15 cellular contexts compared by ENCODE assay signal in genomic region chr10:844552-844951, GRCh38.
DNase-seq lines count a peak whose midpoint lies in the region; ATAC-seq and TF ChIP-seq lines count a peak whose summit lies in the region.
"Had no signal": no experiment of that assay in that cellular context is flagged by ENCODE, and none has a peak within 500 bp of the region (broad histone marks: within the 10 kb centered on the region; RNA-seq: fewer than 3 reads in every experiment).

No MANE protein-coding gene starts in this region.

- no peak for DNase-seq in stimulated activated naive CD8-positive, alpha-beta T cell treated with anti-CD3 and anti-CD28 coated beads, Interleukin-15, Interleukin-2, amounts not matched to agents 100 U/mL and 50 U/mL, for 24 hours
- no peak for DNase-seq in stimulated activated naive CD8-positive, alpha-beta T cell treated with anti-CD3 and anti-CD28 coated beads, Interleukin-15, amount 100 ng/mL, for 72 hours
- DNase-seq in amniotic epithelial cell (ENCODE audit: low read depth) (peak; percentile 18), iris pigment epithelial cell (ENCODE audit: low read depth) (peak; percentile 47), upper lobe of right lung (no peak), vagina (ENCODE audit: extremely low spot score in 2 of 2) (no peak), activated gamma-delta T cell treated with Interleukin-2 at 50 U/mL for 16 hours (no peak)
- DNase-seq: activated T-cell treated with anti-CD3 and anti-CD28 coated beads, Interleukin-2, amount 50 U/mL, for 1 hour; body of pancreas; GDM1; midbrain; NCI-H69; WERI-Rb-1 had no signal

- H3K4me1 Mint-ChIP-seq in stimulated activated naive CD8-positive, alpha-beta T cell treated with anti-CD3 and anti-CD28 coated beads, Interleukin-15, amount 100 ng/mL, for 72 hours: peaks cover 45% of the 10 kb centered on the region

- H3K4me3 Mint-ChIP-seq in stimulated activated naive CD8-positive, alpha-beta T cell treated with anti-CD3 and anti-CD28 coated beads, Interleukin-15, amount 100 ng/mL, for 72 hours: no peak overlapping the region

- H3K27ac ChIP-seq in upper lobe of right lung (no peak overlapping the region), vagina (no peak overlapping the region)
- H3K27ac ChIP-seq: BLaER1, body of pancreas, WERI-Rb-1 had no signal

- H3K9me3 ChIP-seq in upper lobe of right lung: peaks cover 1% of the 10 kb centered on the region
- no peaks in the 10 kb centered on the region for H3K9me3 ChIP-seq in vagina
- H3K9me3 ChIP-seq: body of pancreas had no signal

- TF ChIP-seq CTCF in upper lobe of right lung (IDR thresholded peaks at IDR 0.05) (no peak), vagina (IDR thresholded peaks at IDR 0.05) (no peak)

- no peaks in the 10 kb centered on the region for H3K27me3 Mint-ChIP-seq in stimulated activated naive CD8-positive, alpha-beta T cell treated with anti-CD3 and anti-CD28 coated beads, Interleukin-15, amount 100 ng/mL, for 72 hours

- peaks cover 13% of the 10 kb centered on the region for H3K4me1 ChIP-seq in upper lobe of right lung
- H3K4me1 ChIP-seq in vagina: peaks cover 11% of the 10 kb centered on the region

- no peak for TF ChIP-seq POLR2A in vagina (IDR thresholded peaks at IDR 0.05)

- H3K27ac Mint-ChIP-seq in stimulated activated naive CD8-positive, alpha-beta T cell treated with anti-CD3 and anti-CD28 coated beads, Interleukin-15, amount 100 ng/mL, for 72 hours: peak overlapping the region in 1 of 2 donors; percentile 68

- peak; percentile 40 for ATAC-seq in stimulated activated naive CD8-positive, alpha-beta T cell treated with anti-CD3 and anti-CD28 coated beads, Interleukin-15, Interleukin-2, amounts not matched to agents 100 U/mL and 50 U/mL, for 24 hours
- no peak for ATAC-seq in stimulated activated naive CD8-positive, alpha-beta T cell treated with anti-CD3 and anti-CD28 coated beads, Interleukin-15, amount 100 ng/mL, for 72 hours
- ATAC-seq in upper lobe of right lung: peak; percentile 38
- ATAC-seq in activated CD4-positive, CD25-positive, alpha-beta regulatory T cell treated with anti-CD3 and anti-CD28 coated beads, Interleukin-2, amount 50 U/mL, for 24 hours: no peak
- ATAC-seq: body of pancreas had no signal

- H3K4me3 ChIP-seq in upper lobe of right lung (no peak overlapping the region), vagina (no peak overlapping the region)
- H3K4me3 ChIP-seq: BLaER1, body of pancreas had no signal

- H3K9me3 Mint-ChIP-seq in stimulated activated naive CD8-positive, alpha-beta T cell treated with anti-CD3 and anti-CD28 coated beads, Interleukin-15, amount 100 ng/mL, for 72 hours: no peaks in the 10 kb centered on the region

- H3K27me3 ChIP-seq in upper lobe of right lung (no peaks in the 10 kb centered on the region), vagina (no peaks in the 10 kb centered on the region)
- H3K27me3 ChIP-seq: BLaER1, body of pancreas had no signal

- intact Hi-C loops in upper lobe of right lung (cut with DNase I) (no loop called here), vagina (cut with DNase I) (no loop called here)

- peaks cover 65% of the 10 kb centered on the region for H3K36me3 ChIP-seq in upper lobe of right lung
- peaks cover 0 to 38% of the 10 kb centered on the region in 2 donors for H3K36me3 ChIP-seq in vagina

Comparison
In these comparisons a context has a peak if more than half of its experiments do, and no peak if none do; other contexts are left out.
1. ATAC-seq: peak in stimulated activated naive CD8-positive, alpha-beta T cell treated with anti-CD3 and anti-CD28 coated beads, Interleukin-15, Interleukin-2, amounts not matched to agents 100 U/mL and 50 U/mL, for 24 hours (single experiment) and upper lobe of right lung (single experiment); none in stimulated activated naive CD8-positive, alpha-beta T cell treated with anti-CD3 and anti-CD28 coated beads, Interleukin-15, amount 100 ng/mL, for 72 hours (single experiment) and activated CD4-positive, CD25-positive, alpha-beta regulatory T cell treated with anti-CD3 and anti-CD28 coated beads, Interleukin-2, amount 50 U/mL, for 24 hours (0 of 2).
2. DNase-seq: peak in amniotic epithelial cell (single experiment) and iris pigment epithelial cell (single experiment); none in stimulated activated naive CD8-positive, alpha-beta T cell treated with anti-CD3 and anti-CD28 coated beads, Interleukin-15, Interleukin-2, amounts not matched to agents 100 U/mL and 50 U/mL, for 24 hours (single experiment), stimulated activated naive CD8-positive, alpha-beta T cell treated with anti-CD3 and anti-CD28 coated beads, Interleukin-15, amount 100 ng/mL, for 72 hours (0 of 2), upper lobe of right lung (single experiment), vagina (0 of 2) and activated gamma-delta T cell treated with Interleukin-2 at 50 U/mL for 16 hours (single experiment).